ENCODE assay signal across 16 cellular contexts in genomic region chr2:55025082-55025481, GRCh38. TPM values are rescaled to one million over a fixed set of nuclear protein-coding genes. Genes with fewer than 3 reads are reported as not detected.
DNase-seq lines count a peak whose midpoint lies in the region; ATAC-seq, FAIRE-seq and TF ChIP-seq lines count a peak whose summit lies in the region.
"Had no signal": no experiment of that assay in that cellular context is flagged by ENCODE, and none has a peak within 500 bp of the region (broad histone marks: within the 10 kb centered on the region; RNA-seq: fewer than 3 reads in every experiment).

No MANE protein-coding gene starts in this region.

- intact Hi-C loops in right cardiac atrium (cut with DNase I) = no loop called here
- intact Hi-C loops in posterior vena cava (cut with DNase I) = no loop called here

- H3K27me3 ChIP-seq in foreskin keratinocyte (no peaks in the 10 kb centered on the region), right cardiac atrium (ENCODE audit: control insufficient read depth, insufficient read depth) (no peaks in the 10 kb centered on the region)
- H3K27me3 ChIP-seq: vagina had no signal

- H3K27ac ChIP-seq in foreskin keratinocyte (peak overlapping the region; percentile 48), right cardiac atrium (ENCODE audit: low read length) (no peak overlapping the region)
- H3K27ac ChIP-seq: vagina had no signal

- no peak for TF ChIP-seq CTCF in foreskin keratinocyte (conservative IDR thresholded peaks at IDR 0.05)

- TF ChIP-seq POLR2A in GM12891 (IDR thresholded peaks at IDR 0.05; ENCODE audit: low read depth, low read length) = no peak

- DNase-seq in GM12891 (ENCODE audit: insufficient read length, low spot score) (no peak), foreskin keratinocyte (no peak), right cardiac atrium (no peak), posterior vena cava (ENCODE audit: low spot score) (no peak), DMS53 treated with DMSO at 0.1 percent for 48 hours (lab: John Stamatoyannopoulos, UW; ENCODE audit: unreplicated experiment) (no peak)
- no peak for DNase-seq in activated CD8-positive, alpha-beta memory T cell treated with anti-CD3 and anti-CD28 coated beads, Interleukin-2, amount 50 U/mL, for 4 hours
- DNase-seq: activated CD4-positive, alpha-beta memory T cell treated with anti-CD3 and anti-CD28 coated beads, Interleukin-2, amount 10 ng/mL, durations not matched to agents 7 days and 5 days; activated naive CD8-positive, alpha-beta T cell treated with anti-CD3 and anti-CD28 coated beads, Interleukin-2, amount 50 U/mL, for 24 hours; dermis blood vessel endothelial cell; naive thymus-derived CD4-positive, alpha-beta T cell; NCI-H187; T-cell had no signal

- H3K9me3 ChIP-seq in right cardiac atrium (ENCODE audit: control insufficient read depth, low read length) = no peaks in the 10 kb centered on the region
- H3K9me3 ChIP-seq: vagina had no signal

- FAIRE-seq in GM12891 (lab: Jason Lieb, UNC) = peak; percentile 64

- ATAC-seq in GM21526 (IDR thresholded peaks at IDR 0.05; ENCODE audit: low FRiP score, unreplicated experiment) = peak; percentile 54
- peak; percentile 42 for ATAC-seq in HG03139 (IDR thresholded peaks at IDR 0.05; ENCODE audit: unreplicated experiment)
- no peak for ATAC-seq in foreskin keratinocyte
- ATAC-seq in right cardiac atrium = no peak
- ATAC-seq: activated naive CD8-positive, alpha-beta T cell treated with anti-CD3 and anti-CD28 coated beads, Interleukin-2, amount 50 U/mL, for 24 hours; naive thymus-derived CD4-positive, alpha-beta T cell; T-cell had no signal

- H3K4me1 ChIP-seq in foreskin keratinocyte (peaks cover 26% of the 10 kb centered on the region), right cardiac atrium (ENCODE audit: control insufficient read depth, insufficient read depth, low read length) (peaks cover 5% of the 10 kb centered on the region)

- H3K4me3 ChIP-seq in right cardiac atrium (ENCODE audit: low read length) = no peak overlapping the region
- H3K4me3 ChIP-seq: skin epidermis, vagina had no signal

- 76% methylated on average over 2 of the region's 2 CpGs for WGBS in right cardiac atrium

TF ChIP-seq in GM12891, 5 proteins besides CTCF, POLR2A, EP300 and RAD21:
- no peak for TF ChIP-seq POLR2AphosphoS5 (IDR thresholded peaks at IDR 0.05; ENCODE audit: low read depth, low read length)
- no peak for TF ChIP-seq POU2F2 (IDR thresholded peaks at IDR 0.05; ENCODE audit: low read depth, low read length)
- TF ChIP-seq TAF1 (IDR thresholded peaks at IDR 0.05; ENCODE audit: low read depth, low read length) = no peak
- TF ChIP-seq PAX5 (IDR thresholded peaks at IDR 0.05; ENCODE audit: insufficient read depth, low read length, severe bottlenecking) = no peak
- no peak for TF ChIP-seq SPI1 (IDR thresholded peaks at IDR 0.05; ENCODE audit: low read depth, low read length)

RNA-seq across cellular contexts. Expression of gene RTN4, which starts 25.2 kb away (rescaled TPM):
- 85.0 TPM for polyA plus RNA-seq in GM12891 (2012; ENCODE audit: low read depth, missing spikeins)
- total RNA-seq in foreskin keratinocyte (271 and 333 TPM in 2 replicates), right cardiac atrium (100 to 1,000 TPM; 242 to 283 (median 249) TPM), posterior vena cava (100 to 1,000 TPM; 324 to 410 TPM)
- polyA plus RNA-seq in foreskin keratinocyte (226 and 280 TPM in 2 replicates), right cardiac atrium (183 TPM)

Comparison
In these comparisons a context has a peak if more than half of its experiments do, and no peak if none do; other contexts are left out.
1. ATAC-seq: peak in GM21526 (single experiment) and HG03139 (single experiment); none in foreskin keratinocyte (single experiment) and right cardiac atrium (0 of 2).